In genomic region chr20:15191082-15191723, GRCh38 we compare ENCODE assay signal across 23 cellular contexts.
A peak's percentile ranks its signal among the peaks of the same experiment; 100 is the strongest.
DNase-seq lines count a peak whose midpoint lies in the region; FAIRE-seq and TF ChIP-seq lines count a peak whose summit lies in the region.
"Had no signal": no experiment of that assay in that cellular context is flagged by ENCODE, and none has a peak within 500 bp of the region (broad histone marks: within the 10 kb centered on the region; RNA-seq: fewer than 3 reads in every experiment).

No MANE protein-coding gene starts in this region.

- H2BK12ac ChIP-seq in H1 (ENCODE audit: low read depth, low read length), result no peak overlapping the region

- H3K79me2 ChIP-seq in H1 (ENCODE audit: control insufficient read depth in 1 of 2, insufficient read depth in 2 of 2, low read length in 2 of 2), result no peaks in the 10 kb centered on the region

- no peaks in the 10 kb centered on the region for H4K20me1 ChIP-seq in H1 (replicated peaks in 1 of 2; ENCODE audit: control insufficient read depth in 1 of 2, insufficient read depth in 2 of 2, low read length in 2 of 2)
- H4K20me1 ChIP-seq: BLaER1 had no signal

- H3K27me3 ChIP-seq in NT2/D1 (ENCODE audit: insufficient read depth, insufficient read length) (no peaks in the 10 kb centered on the region), H1 (replicated peaks in 1 of 4; ENCODE audit: control insufficient read depth in 3 of 4, extremely low read depth in 1 of 4, insufficient read depth in 3 of 4, low read length in 3 of 4) (no peaks in the 10 kb centered on the region)
- H3K27me3 ChIP-seq: BLaER1 had no signal

- no peaks in the 10 kb centered on the region for H3K36me3 Mint-ChIP-seq in activated naive CD4-positive, alpha-beta T cell treated with anti-CD3 and anti-CD28 coated beads for 36 hours (ENCODE audit: low read depth)
- H3K36me3 Mint-ChIP-seq in glutamatergic neuron (ENCODE audit: unreplicated experiment), result peaks cover 3% of the 10 kb centered on the region
- H3K36me3 Mint-ChIP-seq: CD14-positive monocyte; CD8-positive, alpha-beta memory T cell had no signal

- no peak overlapping the region for H3K4me2 ChIP-seq in H1 (ENCODE audit: insufficient read depth in 1 of 2, low read depth in 2 of 2, low read length in 2 of 2)
- H3K4me2 ChIP-seq: BLaER1 had no signal

- TF ChIP-seq POLR2A in H1 (IDR thresholded peaks at IDR 0.05; ENCODE audit: control extremely low read depth in 1 of 2, low read depth in 2 of 2, low read length in 2 of 2), result no peak

- no peak overlapping the region for H2AFZ ChIP-seq in H1 (ENCODE audit: low read length)

- no peak overlapping the region for H3K4ac ChIP-seq in H1 (replicated peaks; ENCODE audit: insufficient read length, low read depth, low read length)

- 72% methylated on average over 4 of the region's 4 CpGs; no CpG with 5 or more reads in 1 of the 2 experiments for WGBS in H1 (ENCODE audit: extremely low coverage in 1 of 2, insufficient coverage in 1 of 2, insufficient read length in 1 of 2, insufficient replicate concordance in 2 of 2, low coverage in 1 of 2, low lambda C conversion rate in 2 of 2, missing lambda C conversion rate in 1 of 2), 2 experiments

- POLR2A ChIA-PET in H1 (lab: Charles Lee; ENCODE audit: partially characterized antibody), result no interaction called here

- no peak overlapping the region for H2BK120ac ChIP-seq in H1 (replicated peaks; ENCODE audit: low read depth, low read length)

- no peaks in the 10 kb centered on the region for H3K27me3 Mint-ChIP-seq in activated naive CD4-positive, alpha-beta T cell treated with anti-CD3 and anti-CD28 coated beads for 36 hours (ENCODE audit: low read depth)
- H3K27me3 Mint-ChIP-seq in glutamatergic neuron (ENCODE audit: unreplicated experiment), result peaks cover 1% of the 10 kb centered on the region
- H3K27me3 Mint-ChIP-seq: B cell; CD4-positive, alpha-beta T cell; CD8-positive, alpha-beta memory T cell had no signal

- H4K8ac ChIP-seq in H1 (ENCODE audit: extremely low read depth, insufficient read depth, low read length), result peak overlapping the region; percentile 35; the same call in 1 of the 2 replicates

- H4K91ac ChIP-seq in H1 (replicated peaks; ENCODE audit: insufficient read length, low read length), result no peak overlapping the region

- H3K27ac Mint-ChIP-seq in activated naive CD4-positive, alpha-beta T cell treated with anti-CD3 and anti-CD28 coated beads for 36 hours, result no peak overlapping the region
- no peak overlapping the region for H3K27ac Mint-ChIP-seq in glutamatergic neuron (ENCODE audit: unreplicated experiment)
- H3K27ac Mint-ChIP-seq: B cell; CD14-positive monocyte; CD4-positive, alpha-beta T cell; CD8-positive, alpha-beta memory T cell had no signal

- H3K79me1 ChIP-seq in H1 (ENCODE audit: low read depth, low read length), result no peaks in the 10 kb centered on the region

- CTCF ChIA-PET in H1 (lab: Charles Lee; ENCODE audit: partially characterized antibody), result interaction anchor here (1.1 to 1.3 kb wide), 2 partner anchors 21 kb away, joined by 3 to 4 read pairs; no protein-coding TSS in a partner anchor
- CTCF ChIA-PET in activated naive CD4-positive, alpha-beta T cell treated with anti-CD3 and anti-CD28 coated beads for 36 hours (lab: Charles Lee), result no interaction called here

- H3K9me3 Mint-ChIP-seq in activated naive CD4-positive, alpha-beta T cell treated with anti-CD3 and anti-CD28 coated beads for 36 hours, result no peaks in the 10 kb centered on the region
- no peaks in the 10 kb centered on the region for H3K9me3 Mint-ChIP-seq in glutamatergic neuron (ENCODE audit: unreplicated experiment)

- no peak overlapping the region for H3K14ac ChIP-seq in H1 (ENCODE audit: insufficient read length)

- DNase-seq in ELF-1 (ENCODE audit: low read depth, low spot score), result peak; percentile 80
- DNase-seq in NT2/D1 (ENCODE audit: low read depth, low spot score), result peak; percentile 1
- no peak for DNase-seq in H1 (ENCODE audit: low read depth in 1 of 2, low spot score in 2 of 2)
- peak; percentile 14 for DNase-seq in iPS-NIHi7 (ENCODE audit: extremely low spot score)
- no peak for DNase-seq in amniotic stem cell (lab: John Stamatoyannopoulos, UW)
- DNase-seq in activated naive CD4-positive, alpha-beta T cell treated with anti-CD3 and anti-CD28 coated beads for 36 hours, result no peak
- DNase-seq in C1 segment of cervical spinal cord (lab: John Stamatoyannopoulos, UW), result no peak
- DNase-seq in glutamatergic neuron, result no peak
- DNase-seq: Calu3; CD4-positive, alpha-beta T cell; CD8-positive, alpha-beta memory T cell; DMS53; DMS79 treated with DMSO at 0.1 percent for 48 hours; GOT3; H7; HCEC 1CT had no signal

- H3K9ac ChIP-seq in NT2/D1 (ENCODE audit: insufficient read length, low read depth) (no peak overlapping the region), H1 (replicated peaks in 1 of 4; ENCODE audit: extremely low read depth in 1 of 4, low read depth in 3 of 4, low read length in 3 of 4) (no peak overlapping the region)
- H3K9ac ChIP-seq: BLaER1 had no signal

- no peak overlapping the region for H2AK5ac ChIP-seq in H1 (ENCODE audit: low read depth, low read length)

- no peak overlapping the region for H2BK15ac ChIP-seq in H1 (ENCODE audit: low read length)

- H3K4me3 Mint-ChIP-seq in activated naive CD4-positive, alpha-beta T cell treated with anti-CD3 and anti-CD28 coated beads for 36 hours, result no peak overlapping the region
- H3K4me3 Mint-ChIP-seq in glutamatergic neuron (ENCODE audit: unreplicated experiment), result no peak overlapping the region
- H3K4me3 Mint-ChIP-seq: B cell; CD14-positive monocyte; CD4-positive, alpha-beta T cell; CD8-positive, alpha-beta memory T cell had no signal

- H3K4me3 ChIP-seq in NT2/D1 (ENCODE audit: insufficient read length, low read depth) (no peak overlapping the region), H1 (ENCODE audit: extremely low read depth in 1 of 4, insufficient read depth in 2 of 4, low read depth in 3 of 4, low read length in 4 of 4) (no peak overlapping the region)
- H3K4me3 ChIP-seq: BLaER1 had no signal

- H2BK5ac ChIP-seq in H1 (ENCODE audit: low read depth, low read length), result no peak overlapping the region

- no peaks in the 10 kb centered on the region for H3K23me2 ChIP-seq in H1 (ENCODE audit: low read depth, low read length)

- TF ChIP-seq CTCF in H1 (IDR thresholded peaks at IDR 0.05; ENCODE audit: control extremely low read depth in 1 of 3, insufficient read depth in 1 of 3, low read depth in 1 of 3, low read length in 3 of 3) (no peak), glutamatergic neuron (IDR thresholded peaks at IDR 0.05; ENCODE audit: partially characterized antibody, unreplicated experiment) (no peak)

- H3K27ac ChIP-seq in H1 (ENCODE audit: low read depth, low read length), result no peak overlapping the region
- H3K27ac ChIP-seq: 22Rv1, BLaER1 had no signal

- H3K4me1 ChIP-seq in NT2/D1 (ENCODE audit: insufficient read depth, insufficient read length) (no peaks in the 10 kb centered on the region), H1 (replicated peaks in 1 of 4; ENCODE audit: control insufficient read depth in 3 of 4, insufficient read depth in 4 of 4, low read length in 3 of 4) (peaks cover 0 to 4% (median 0%) of the 10 kb centered on the region in 4 experiments; a peak in 2 of 7 replicates)

- no peak for FAIRE-seq in H1 (lab: Jason Lieb, UNC)
- FAIRE-seq: A204.1, G401.6, GM12892 had no signal

- intact Hi-C loops in activated naive CD4-positive, alpha-beta T cell treated with anti-CD3 and anti-CD28 coated beads for 36 hours (cut with micrococcal nuclease), result no loop called here

- no peaks in the 10 kb centered on the region for H3K4me1 Mint-ChIP-seq in activated naive CD4-positive, alpha-beta T cell treated with anti-CD3 and anti-CD28 coated beads for 36 hours (ENCODE audit: low read depth)
- H3K4me1 Mint-ChIP-seq in glutamatergic neuron (ENCODE audit: low read depth, unreplicated experiment), result no peaks in the 10 kb centered on the region
- H3K4me1 Mint-ChIP-seq: CD14-positive monocyte; CD8-positive, alpha-beta memory T cell had no signal

- no peak overlapping the region for H4K5ac ChIP-seq in H1 (ENCODE audit: insufficient read length, low read depth, low read length)

- H3K18ac ChIP-seq in H1 (ENCODE audit: extremely low read depth, low read length), result no peak overlapping the region

- no peak overlapping the region for H3K56ac ChIP-seq in H1 (replicated peaks; ENCODE audit: insufficient read length, low read depth, low read length)

- no peak overlapping the region for H3K23ac ChIP-seq in H1 (ENCODE audit: insufficient read length)

- H2BK20ac ChIP-seq in H1 (ENCODE audit: low read length), result no peak overlapping the region

- no peak for TF ChIP-seq EP300 in H1 (IDR thresholded peaks at IDR 0.05; ENCODE audit: borderline replicate concordance in 1 of 2, low read depth in 2 of 2, low read length in 2 of 2)

- H3K9me3 ChIP-seq in NT2/D1 (ENCODE audit: insufficient read depth, low read length), result no peaks in the 10 kb centered on the region
- no peaks in the 10 kb centered on the region for H3K9me3 ChIP-seq in H1 (ENCODE audit: insufficient read depth in 2 of 2, low read depth in 1 of 2, low read length in 1 of 2)
- H3K9me3 ChIP-seq: BLaER1 had no signal

- TF ChIP-seq RAD21 in H1 (IDR thresholded peaks at IDR 0.05 in 1 of 2, conservative IDR thresholded peaks at IDR 0.05 in 1 of 2; ENCODE audit: low read depth in 2 of 2, low read length in 2 of 2), result no peak

- no peaks in the 10 kb centered on the region for H3K36me3 ChIP-seq in NT2/D1 (ENCODE audit: insufficient read depth, insufficient read length, low read length)
- no peaks in the 10 kb centered on the region for H3K36me3 ChIP-seq in H1 (ENCODE audit: control insufficient read depth in 2 of 4, insufficient read depth in 4 of 4, low read length in 3 of 4)
- H3K36me3 ChIP-seq: BLaER1 had no signal

TF ChIP-seq in H1, 55 proteins besides CTCF, POLR2A, EP300 and RAD21 (continues in another document):
- TF ChIP-seq CTBP2 (IDR thresholded peaks at IDR 0.05; ENCODE audit: borderline replicate concordance, insufficient read depth, insufficient read length, low read length) (no peak), ATF2 (IDR thresholded peaks at IDR 0.05; ENCODE audit: low read length) (no peak), POU5F1 (IDR thresholded peaks at IDR 0.05; ENCODE audit: low read depth, low read length) (no peak), NRF1 (IDR thresholded peaks at IDR 0.05; ENCODE audit: low read depth, low read length) (no peak), RNF2 (IDR thresholded peaks at IDR 0.05; ENCODE audit: borderline replicate concordance, low read depth, low read length, missing control alignments, poor library complexity, severe bottlenecking) (no peak), NANOG (IDR thresholded peaks at IDR 0.05; ENCODE audit: insufficient read depth, low read depth, low read length, poor library complexity, severe bottlenecking) (no peak)

Comparison
In these comparisons a context has a peak if more than half of its experiments do, and no peak if none do; other contexts are left out.
1. DNase-seq: peak in ELF-1 (single experiment), NT2/D1 (single experiment) and iPS-NIHi7 (single experiment); none in H1 (0 of 2), amniotic stem cell (single experiment), activated naive CD4-positive, alpha-beta T cell treated with anti-CD3 and anti-CD28 coated beads for 36 hours (single experiment), C1 segment of cervical spinal cord (0 of 14) and glutamatergic neuron (single experiment).